Comparison of ENCODE assay signal across 8 cellular contexts in the genomic region with DNA sequence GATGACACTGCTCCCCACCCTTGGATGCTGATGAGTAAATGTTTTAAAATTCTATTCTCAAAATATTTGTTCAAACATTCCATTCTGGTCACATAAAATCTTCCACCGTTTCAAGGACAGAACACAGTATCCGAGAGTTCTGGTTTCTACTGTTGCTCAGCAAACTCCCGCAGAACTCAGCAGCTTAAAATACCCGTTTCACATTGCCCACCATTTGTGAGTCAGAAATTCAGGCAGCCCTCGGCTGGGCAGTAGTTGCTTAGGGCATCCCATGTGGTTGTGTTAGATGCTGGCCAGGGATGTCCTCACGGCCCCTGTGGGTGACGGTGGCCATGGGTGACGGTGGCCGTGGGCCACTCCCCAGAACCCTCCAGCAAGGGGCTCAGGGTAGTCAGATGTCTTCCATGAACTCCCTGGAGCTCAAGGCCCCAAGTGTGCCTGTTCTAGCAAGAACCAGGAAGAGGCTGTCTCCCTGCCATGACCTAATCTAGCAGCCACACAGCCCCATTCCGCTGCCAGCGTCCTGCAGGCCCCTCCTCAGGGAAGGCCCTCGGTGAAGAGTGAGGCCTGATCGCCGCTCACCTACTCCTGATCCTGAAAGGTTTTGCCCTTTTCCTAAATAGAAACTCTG. TPM values are rescaled to one million over a fixed set of nuclear protein-coding genes. Genes with fewer than 3 reads are reported as not detected.
A peak's percentile ranks its signal among the peaks of the same experiment; 100 is the strongest.
DNase-seq lines count a peak whose midpoint lies in the region; ATAC-seq and TF ChIP-seq lines count a peak whose summit lies in the region.

No MANE protein-coding gene starts in this region.

- TF ChIP-seq CTCF in AG10803 (conservative IDR thresholded peaks at IDR 0.05; ENCODE audit: low read length) = no peak
- TF ChIP-seq CTCF in neural crest cell (conservative IDR thresholded peaks at IDR 0.05) = no peak

- H3K4me3 Mint-ChIP-seq in T-cell (peak overlapping the region in 1 of 3 donors; percentile 28), neural crest cell (no peak overlapping the region)

- H3K27me3 Mint-ChIP-seq in T-cell (no peaks in the 10 kb centered on the region), neural crest cell (ENCODE audit: low read depth) (no peaks in the 10 kb centered on the region)

- H3K4me1 Mint-ChIP-seq in T-cell (peaks cover 35 to 44% (median 36%) of the 10 kb centered on the region in 3 donors), neural crest cell (peaks cover 34% of the 10 kb centered on the region)

- DNase-seq in AG10803 (ENCODE audit: low read depth) (peak; percentile 82), T-cell (no peak), fibroblast of peridontal ligament (ENCODE audit: extremely low read depth) (peak; percentile 75), neural crest cell (ENCODE audit: low read depth, low spot score) (no peak), NCI-H69 (lab: John Stamatoyannopoulos, UW) (no peak), T-helper 1 cell (no peak), NCI-H1092 treated with DMSO at 0.1 percent for 48 hours (lab: John Stamatoyannopoulos, UW) (no peak)
- DNase-seq in stimulated activated CD4-positive, alpha-beta T cell treated with anti-CD3 and anti-CD28 coated beads, Interleukin-2, amount 100 ng/mL, for 48 hours = no peak

- POLR2A ChIA-PET in T-cell (lab: Charles Lee) = no interaction called here

- CTCF ChIA-PET in T-cell (lab: Charles Lee) = interaction anchor here (0.5 to 1.1 kb wide), 3 partner anchors 25 to 75 kb away, joined by 3 to 5 read pairs (median 3); no protein-coding TSS in a partner anchor

- ATAC-seq in T-cell (replicated peaks in 1 of 4) = no peak

- peak overlapping the region; percentile 43 for H3K4me3 ChIP-seq in AG10803 (ENCODE audit: low read length)

- H3K27ac Mint-ChIP-seq in T-cell = peak overlapping the region; percentile 9 to 83
- H3K27ac Mint-ChIP-seq in neural crest cell (ENCODE audit: unreplicated experiment) = peak overlapping the region; percentile 93

- H3K9me3 Mint-ChIP-seq in T-cell (no peaks in the 10 kb centered on the region), neural crest cell (no peaks in the 10 kb centered on the region)

- H3K36me3 Mint-ChIP-seq in T-cell (no peaks in the 10 kb centered on the region), neural crest cell (ENCODE audit: low read depth) (no peaks in the 10 kb centered on the region)

RNA-seq across cellular contexts. Expression of a gene that starts 17.3 kb away (rescaled TPM):
- total RNA-seq in T-cell = 100 to 1,000 TPM in 3 of 5 donors, 10 to 100 TPM in 2; 83.1 to 198 (median 145) TPM
- total RNA-seq in neural crest cell = 57.0 and 57.1 TPM in 2 replicates

RNA-seq across cellular contexts. Expression of a gene that starts 45.4 kb away (rescaled TPM):
- not detected for total RNA-seq in T-cell
- total RNA-seq in neural crest cell = not detected in 2 replicates

Comparison
In these comparisons a context has a peak if more than half of its experiments do, and no peak if none do; other contexts are left out.
1. DNase-seq: peak in AG10803 (single experiment) and fibroblast of peridontal ligament (single experiment); none in T-cell (0 of 34), neural crest cell (single experiment), NCI-H69 (single experiment), stimulated activated CD4-positive, alpha-beta T cell treated with anti-CD3 and anti-CD28 coated beads, Interleukin-2, amount 100 ng/mL, for 48 hours (0 of 2), T-helper 1 cell (0 of 5) and NCI-H1092 treated with DMSO at 0.1 percent for 48 hours (single experiment).